In genomic region chrX:68179355-68179754, GRCh38 we compare ENCODE assay signal across 15 cellular contexts.
DNase-seq lines count a peak whose midpoint lies in the region; ATAC-seq lines count a peak whose summit lies in the region.
"Had no signal": no experiment of that assay in that cellular context is flagged by ENCODE, and none has a peak within 500 bp of the region (broad histone marks: within the 10 kb centered on the region; RNA-seq: fewer than 3 reads in every experiment).

No MANE protein-coding gene starts in this region.

- H3K9me3 Mint-ChIP-seq in T-helper 2 cell treated with Interferon-gamma antibody and Interleukin-4, amounts not matched to agents 5 μg/mL and 100 μg/mL, for 36 hours, result peaks cover 19% of the 10 kb centered on the region
- H3K9me3 Mint-ChIP-seq in activated CD4-positive, alpha-beta memory T cell treated with anti-CD3 and anti-CD28 coated beads for 36 hours, result peaks cover 7% of the 10 kb centered on the region
- no peaks in the 10 kb centered on the region for H3K9me3 Mint-ChIP-seq in dendritic cell treated with granulocyte-macrophage colony-stimulating factor and Interleukin-4, amounts not matched to agents 40 ng/mL and 50 ng/mL, for 4 days
- H3K9me3 Mint-ChIP-seq: HFFc6 had no signal

- intact Hi-C loops in activated CD4-positive, alpha-beta memory T cell treated with anti-CD3 and anti-CD28 coated beads for 36 hours (cut with micrococcal nuclease), result no loop called here
- intact Hi-C loops in dendritic cell treated with granulocyte-macrophage colony-stimulating factor and Interleukin-4, amounts not matched to agents 40 ng/mL and 50 ng/mL, for 4 days (cut with micrococcal nuclease), result no loop called here

- DNase-seq in T-helper 2 cell treated with Interferon-gamma antibody and Interleukin-4, amounts not matched to agents 5 μg/mL and 100 μg/mL, for 36 hours (ENCODE audit: low spot score), result no peak
- DNase-seq in T-helper 2 cell, result no peak
- DNase-seq in OCI-M1 (lab: John Stamatoyannopoulos, UW), result peak; percentile 56
- no peak for DNase-seq in activated CD4-positive, alpha-beta memory T cell treated with anti-CD3 and anti-CD28 coated beads for 36 hours
- DNase-seq: AML-193; Caco-2; CD4-positive, alpha-beta T cell; GOT3; H7; HFFc6 had no signal

- H3K36me3 Mint-ChIP-seq in T-helper 2 cell treated with Interferon-gamma antibody and Interleukin-4, amounts not matched to agents 5 μg/mL and 100 μg/mL, for 36 hours (ENCODE audit: low read depth), result peaks cover 17% of the 10 kb centered on the region
- H3K36me3 Mint-ChIP-seq in activated CD4-positive, alpha-beta memory T cell treated with anti-CD3 and anti-CD28 coated beads for 36 hours, result no peaks in the 10 kb centered on the region
- H3K36me3 Mint-ChIP-seq in dendritic cell treated with granulocyte-macrophage colony-stimulating factor and Interleukin-4, amounts not matched to agents 40 ng/mL and 50 ng/mL, for 4 days (ENCODE audit: low read depth), result no peaks in the 10 kb centered on the region

- peak overlapping the region; percentile 0 for H3K27ac Mint-ChIP-seq in T-helper 2 cell treated with Interferon-gamma antibody and Interleukin-4, amounts not matched to agents 5 μg/mL and 100 μg/mL, for 36 hours
- H3K27ac Mint-ChIP-seq in activated CD4-positive, alpha-beta memory T cell treated with anti-CD3 and anti-CD28 coated beads for 36 hours, result peak overlapping the region; percentile 68
- H3K27ac Mint-ChIP-seq in dendritic cell treated with granulocyte-macrophage colony-stimulating factor and Interleukin-4, amounts not matched to agents 40 ng/mL and 50 ng/mL, for 4 days, result peak overlapping the region; percentile 45
- H3K27ac Mint-ChIP-seq: CD4-positive, alpha-beta T cell; HFFc6 had no signal

- ATAC-seq in GM19351 (IDR thresholded peaks at IDR 0.05; ENCODE audit: unreplicated experiment) (no peak), GM19023 (IDR thresholded peaks at IDR 0.05; ENCODE audit: unreplicated experiment) (no peak)
- ATAC-seq: A549, HCT116 had no signal

- CTCF ChIA-PET in activated CD4-positive, alpha-beta memory T cell treated with anti-CD3 and anti-CD28 coated beads for 36 hours (lab: Charles Lee), result no interaction called here

- no peaks in the 10 kb centered on the region for H3K27me3 Mint-ChIP-seq in T-helper 2 cell treated with Interferon-gamma antibody and Interleukin-4, amounts not matched to agents 5 μg/mL and 100 μg/mL, for 36 hours (ENCODE audit: low read depth)
- H3K27me3 Mint-ChIP-seq in activated CD4-positive, alpha-beta memory T cell treated with anti-CD3 and anti-CD28 coated beads for 36 hours, result no peaks in the 10 kb centered on the region
- no peaks in the 10 kb centered on the region for H3K27me3 Mint-ChIP-seq in dendritic cell treated with granulocyte-macrophage colony-stimulating factor and Interleukin-4, amounts not matched to agents 40 ng/mL and 50 ng/mL, for 4 days
- H3K27me3 Mint-ChIP-seq: CD4-positive, alpha-beta T cell had no signal

- peaks cover 21% of the 10 kb centered on the region for H3K4me1 Mint-ChIP-seq in T-helper 2 cell treated with Interferon-gamma antibody and Interleukin-4, amounts not matched to agents 5 μg/mL and 100 μg/mL, for 36 hours (ENCODE audit: low read depth)
- peaks cover 34% of the 10 kb centered on the region for H3K4me1 Mint-ChIP-seq in activated CD4-positive, alpha-beta memory T cell treated with anti-CD3 and anti-CD28 coated beads for 36 hours (ENCODE audit: low read depth)
- H3K4me1 Mint-ChIP-seq in dendritic cell treated with granulocyte-macrophage colony-stimulating factor and Interleukin-4, amounts not matched to agents 40 ng/mL and 50 ng/mL, for 4 days (ENCODE audit: low read depth), result peaks cover 11% of the 10 kb centered on the region

- H3K4me3 Mint-ChIP-seq in T-helper 2 cell treated with Interferon-gamma antibody and Interleukin-4, amounts not matched to agents 5 μg/mL and 100 μg/mL, for 36 hours, result no peak overlapping the region
- H3K4me3 Mint-ChIP-seq in activated CD4-positive, alpha-beta memory T cell treated with anti-CD3 and anti-CD28 coated beads for 36 hours, result no peak overlapping the region
- no peak overlapping the region for H3K4me3 Mint-ChIP-seq in dendritic cell treated with granulocyte-macrophage colony-stimulating factor and Interleukin-4, amounts not matched to agents 40 ng/mL and 50 ng/mL, for 4 days
- H3K4me3 Mint-ChIP-seq: CD4-positive, alpha-beta T cell; HFFc6 had no signal

- POLR2A ChIA-PET in activated CD4-positive, alpha-beta memory T cell treated with anti-CD3 and anti-CD28 coated beads for 36 hours (lab: Charles Lee), result no interaction called here

Comparison
In these comparisons a context has a peak if more than half of its experiments do, and no peak if none do; other contexts are left out.
1. H3K27ac Mint-ChIP-seq: peak in every context shown above with its lines; median percentile 68 in activated CD4-positive, alpha-beta memory T cell treated with anti-CD3 and anti-CD28 coated beads for 36 hours; 45 in dendritic cell treated with granulocyte-macrophage colony-stimulating factor and Interleukin-4, amounts not matched to agents 40 ng/mL and 50 ng/mL, for 4 days; 0 in T-helper 2 cell treated with Interferon-gamma antibody and Interleukin-4, amounts not matched to agents 5 μg/mL and 100 μg/mL, for 36 hours.